In the genomic region with DNA sequence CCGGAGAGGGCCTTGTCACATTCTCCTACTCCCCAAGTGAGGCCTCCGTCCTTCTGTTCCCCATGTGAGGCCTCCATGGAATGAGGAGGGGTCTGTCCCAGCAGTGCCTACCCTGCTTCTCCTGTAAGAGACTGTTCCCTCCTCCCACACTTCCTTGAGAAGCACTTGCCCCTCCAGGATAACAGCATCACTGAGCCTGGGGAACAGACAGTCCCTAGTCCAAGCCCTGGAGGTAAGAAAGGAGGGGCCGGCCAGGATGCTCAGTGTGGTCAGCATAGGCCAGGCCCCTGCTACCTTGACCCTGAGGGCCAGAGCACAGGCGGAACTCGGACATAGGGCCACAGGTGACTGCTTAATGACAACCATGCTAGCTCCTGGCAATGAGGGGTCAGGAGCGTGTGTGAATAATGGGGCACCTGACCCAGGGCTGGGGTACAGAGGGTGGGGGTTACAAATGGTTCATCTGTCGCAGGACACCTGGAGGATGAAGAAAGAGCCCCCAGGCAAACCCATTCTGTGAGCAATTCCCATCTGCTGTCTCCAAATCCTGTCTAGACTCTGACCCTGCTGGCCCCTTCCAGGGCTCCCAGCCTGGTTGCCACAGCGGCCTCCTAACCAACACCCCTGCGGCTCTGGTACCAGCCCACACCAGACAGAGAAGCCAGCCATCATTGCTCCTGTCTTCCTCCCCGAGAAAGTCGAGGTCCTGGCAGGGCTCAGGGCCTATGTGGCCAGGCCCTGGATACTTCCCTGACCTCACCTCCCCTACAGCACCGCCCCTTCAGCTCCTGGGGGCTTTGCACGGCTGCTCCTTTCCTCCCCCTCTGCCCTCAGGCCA, we compare ENCODE assay signal across 14 cellular contexts. TPM values are rescaled to one million over a fixed set of nuclear protein-coding genes. Genes with fewer than 3 reads are reported as not detected.
A peak's percentile ranks its signal among the peaks of the same experiment; 100 is the strongest.
DNase-seq lines count a peak whose midpoint lies in the region; ATAC-seq and TF ChIP-seq lines count a peak whose summit lies in the region.
"Had no signal": no experiment of that assay in that cellular context is flagged by ENCODE, and none has a peak within 500 bp of the region (broad histone marks: within the 10 kb centered on the region; RNA-seq: fewer than 3 reads in every experiment).

No MANE protein-coding gene starts in this region.

- TF ChIP-seq CTCF in C4-2B (conservative IDR thresholded peaks at IDR 0.05), result no peak
- no peak for TF ChIP-seq CTCF in CD14-positive monocyte (IDR thresholded peaks at IDR 0.05)
- TF ChIP-seq CTCF in progenitor cell of endocrine pancreas (IDR thresholded peaks at IDR 0.05; ENCODE audit: unreplicated experiment), result no peak
- TF ChIP-seq CTCF in smooth muscle cell (IDR thresholded peaks at IDR 0.05; ENCODE audit: borderline replicate concordance, insufficient read depth, poor library complexity, severe bottlenecking), result no peak

- H3K4me3 ChIP-seq in smooth muscle cell, result no peak overlapping the region
- H3K4me3 ChIP-seq: K562 had no signal

- H3K4me3 Mint-ChIP-seq in CD14-positive monocyte, result no peak overlapping the region
- no peak overlapping the region for H3K4me3 Mint-ChIP-seq in progenitor cell of endocrine pancreas (ENCODE audit: low read depth)
- H3K4me3 Mint-ChIP-seq: HFFc6 had no signal

- DNase-seq in CD14-positive monocyte (ENCODE audit: low spot score) (peak; percentile 33), progenitor cell of endocrine pancreas (ENCODE audit: low spot score, unreplicated experiment) (no peak), mucosa of gallbladder (ENCODE audit: low spot score) (no peak), smooth muscle cell (lab: John Stamatoyannopoulos, UW; ENCODE audit: unreplicated experiment) (no peak)
- DNase-seq: ACHN, DMS79 treated with DMSO at 0.1 percent for 48 hours, HFFc6, NCI-H1105, NCI-H1694, SHP77 treated with DMSO at 0.1 percent for 48 hours had no signal

- peaks cover 10 to 24% (median 18%) of the 10 kb centered on the region in 7 donors for H3K9me3 Mint-ChIP-seq in CD14-positive monocyte
- H3K9me3 Mint-ChIP-seq in progenitor cell of endocrine pancreas (ENCODE audit: low read depth), result peaks cover 10% of the 10 kb centered on the region

- no peaks in the 10 kb centered on the region for H4K20me1 ChIP-seq in smooth muscle cell (ENCODE audit: low read depth)

- no peaks in the 10 kb centered on the region for H3K4me1 Mint-ChIP-seq in CD14-positive monocyte
- H3K4me1 Mint-ChIP-seq in progenitor cell of endocrine pancreas (ENCODE audit: low read depth), result no peaks in the 10 kb centered on the region

- no peaks in the 10 kb centered on the region for H3K27me3 ChIP-seq in smooth muscle cell (ENCODE audit: low read depth)

- no peak overlapping the region for H3K4me2 ChIP-seq in smooth muscle cell

- H3K27ac ChIP-seq in C4-2B, result peak overlapping the region; percentile 35; the same call in 1 of the 2 replicates
- H3K27ac ChIP-seq in cingulate gyrus (ENCODE audit: low read depth, low read length), result peak overlapping the region; percentile 23
- no peak overlapping the region for H3K27ac ChIP-seq in smooth muscle cell (ENCODE audit: low read depth)

- no peak overlapping the region for H2AFZ ChIP-seq in smooth muscle cell (ENCODE audit: low read depth)

- H3K36me3 ChIP-seq in smooth muscle cell (ENCODE audit: low read depth), result peaks cover 6% of the 10 kb centered on the region

- intact Hi-C loops in CD14-positive monocyte (cut with micrococcal nuclease), result no loop called here

- peaks cover 0 to 5% (median 0%) of the 10 kb centered on the region in 3 donors for H3K27me3 Mint-ChIP-seq in CD14-positive monocyte (ENCODE audit: low read depth in 3 of 3)
- H3K27me3 Mint-ChIP-seq in progenitor cell of endocrine pancreas, result no peaks in the 10 kb centered on the region

- H3K36me3 Mint-ChIP-seq in CD14-positive monocyte (peaks cover 64 to 81% of the 10 kb centered on the region in 2 donors), progenitor cell of endocrine pancreas (ENCODE audit: insufficient read depth) (peaks cover 46% of the 10 kb centered on the region)

- H3K79me2 ChIP-seq in smooth muscle cell (ENCODE audit: low read depth), result no peaks in the 10 kb centered on the region

- 93% methylated on average over 13 of the region's 13 CpGs for WGBS in smooth muscle cell (ENCODE audit: low lambda C conversion rate)

- no peaks in the 10 kb centered on the region for H3K9me3 ChIP-seq in smooth muscle cell (replicated peaks; ENCODE audit: low read depth)

- no peaks in the 10 kb centered on the region for H3F3A ChIP-seq in smooth muscle cell (ENCODE audit: low read depth)

- no peak overlapping the region for H3K9ac ChIP-seq in smooth muscle cell (ENCODE audit: low read depth)

- no peak for ATAC-seq in GM21390 (IDR thresholded peaks at IDR 0.05; ENCODE audit: unreplicated experiment)
- ATAC-seq: K562 had no signal

- H3K27ac Mint-ChIP-seq in CD14-positive monocyte (no peak overlapping the region), progenitor cell of endocrine pancreas (peak overlapping the region; percentile 49)
- H3K27ac Mint-ChIP-seq: HFFc6 had no signal

- no peaks in the 10 kb centered on the region for H3K4me1 ChIP-seq in smooth muscle cell (ENCODE audit: low read depth)

RNA-seq across cellular contexts. Expression of a gene that starts 20.3 kb away (rescaled TPM):
- polyA plus RNA-seq in CD14-positive monocyte, result 1 to 10 TPM; 3.5 to 4.2 TPM
- total RNA-seq in progenitor cell of endocrine pancreas, result 82.3 and 84.6 TPM in 2 replicates
- total RNA-seq in mucosa of gallbladder, result 50.7 TPM
- 27.8 and 28.5 TPM in 2 replicates for total RNA-seq in smooth muscle cell
- polyA plus RNA-seq in smooth muscle cell, result 37.7 and 43.7 TPM in 2 replicates

RNA-seq across cellular contexts. Expression of a gene that starts 39.0 kb away (rescaled TPM):
- polyA plus RNA-seq in CD14-positive monocyte, result not detected
- total RNA-seq in progenitor cell of endocrine pancreas, result 5.2 and 5.4 TPM in 2 replicates
- 11.9 TPM for total RNA-seq in mucosa of gallbladder
- 0.04 and 0.18 TPM in 2 replicates for total RNA-seq in smooth muscle cell
- polyA plus RNA-seq in smooth muscle cell, result 0.73 and 1.7 TPM in 2 replicates
